Comparison of ENCODE assay signal across 17 cellular contexts in the genomic region with DNA sequence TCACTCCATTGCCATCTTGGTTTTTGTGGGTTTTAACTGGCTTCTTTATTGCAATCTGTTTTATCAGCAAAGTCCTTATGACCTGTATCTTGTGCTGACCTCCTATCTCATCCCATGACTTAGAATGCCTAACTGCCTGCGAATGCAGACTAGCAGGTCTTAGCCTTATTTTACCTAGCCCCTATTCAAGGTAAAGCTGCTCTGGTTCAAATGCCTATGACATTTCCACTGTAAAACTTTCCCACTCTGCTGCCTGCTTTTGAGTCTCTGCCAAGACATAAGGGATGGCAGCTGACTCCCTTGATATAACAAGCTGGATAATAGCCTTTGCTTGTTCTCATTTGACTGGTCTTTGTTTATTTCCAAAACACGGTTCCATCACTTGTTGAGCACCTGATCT.
"Had no signal": no experiment of that assay in that cellular context is flagged by ENCODE, and none has a peak within 500 bp of the region (broad histone marks: within the 10 kb centered on the region; RNA-seq: fewer than 3 reads in every experiment).

No MANE protein-coding gene starts in this region.

- DNase-seq: colonic mucosa; dermis blood vessel endothelial cell; endodermal cell; glutamatergic neuron; islet precursor cell; mammary epithelial cell; mucosa of descending colon; nucleus accumbens; ovary; sigmoid colon; stimulated activated naive CD4-positive, alpha-beta T cell; stomach; substantia nigra; transverse colon had no signal

- ATAC-seq: gastroesophageal sphincter; left lobe of liver; mucosa of descending colon; natural killer cell treated with Interleukin-12 subunit alpha and Interleukin-12 subunit beta and Interleukin-15 and Interleukin-18, amount 100 ng/mL, for 72 hours had no signal
